ENCODE assay signal across 13 cellular contexts in the genomic region with DNA sequence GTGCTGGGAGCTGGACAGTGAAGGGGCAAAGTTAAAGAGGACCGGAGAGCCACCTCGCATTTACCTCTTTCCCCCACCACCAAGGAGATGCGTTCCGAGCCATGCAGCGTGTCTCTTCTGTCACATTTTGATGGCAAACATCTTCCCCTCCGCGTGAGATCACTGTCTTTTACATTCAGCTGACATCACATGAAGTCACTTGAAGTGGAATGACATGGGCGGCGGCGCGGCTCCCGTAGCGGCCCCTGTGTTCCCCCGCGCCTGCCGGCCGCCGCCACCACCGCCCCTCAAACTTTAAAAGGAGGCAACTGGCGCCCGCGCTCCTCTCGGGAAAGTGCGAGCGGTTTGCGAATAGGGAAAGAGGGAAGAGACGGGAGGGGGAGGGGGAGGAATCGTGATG. TPM values are rescaled to one million over a fixed set of nuclear protein-coding genes. Genes with fewer than 3 reads are reported as not detected.
A peak's percentile ranks its signal among the peaks of the same experiment; 100 is the strongest.
DNase-seq lines count a peak whose midpoint lies in the region; ATAC-seq, FAIRE-seq and TF ChIP-seq lines count a peak whose summit lies in the region.
"Had no signal": no experiment of that assay in that cellular context is flagged by ENCODE, and none has a peak within 500 bp of the region (broad histone marks: within the 10 kb centered on the region; RNA-seq: fewer than 3 reads in every experiment).

FEZF2 (minus strand) TSS at position 336 of the 400 bp plus-strand sequence. CDS start 682 bp downstream, outside the sequence.

- dilution Hi-C loops in keratinocyte (cut with MboI; ENCODE audit: extremely low pct_ligation_motif_present, low sequenced_read_pairs) = no loop called here

- no peaks in the 10 kb centered on the region for H3K9me3 ChIP-seq in keratinocyte (ENCODE audit: control insufficient read depth, low read depth, low read length)
- H3K9me3 ChIP-seq in tibial artery = no peaks in the 10 kb centered on the region

- H3K4me3 ChIP-seq in keratinocyte (ENCODE audit: control insufficient read depth in 2 of 3, extremely low read depth in 1 of 3, insufficient read depth in 2 of 3, low read depth in 1 of 3, low read length in 3 of 3) (peak within 1 kb of the TSS in 2 of 3 experiments; percentile 46 to 60), tibial artery (peak within 1 kb of the TSS; percentile 18 to 43)

- peak within 1 kb of the TSS; percentile 25 to 56 for H3K4me3 Mint-ChIP-seq in activated T-cell treated with anti-CD3 and anti-CD28 coated beads, Interleukin-2, amount 50 U/mL, for 72 hours

- H3K4me1 Mint-ChIP-seq in activated T-cell treated with anti-CD3 and anti-CD28 coated beads, Interleukin-2, amount 50 U/mL, for 72 hours (ENCODE audit: low read depth) = peaks cover 9% of the 10 kb centered on the region

- intact Hi-C loops in tibial artery (cut with DNase I; ENCODE audit: low total_unique reads) = no loop called here

- H3K4me2 ChIP-seq in keratinocyte (ENCODE audit: control insufficient read depth, extremely low read depth, insufficient read depth, low read depth, low read length) = peak within 1 kb of the TSS; percentile 54

- H3K79me2 ChIP-seq in keratinocyte (ENCODE audit: control insufficient read depth, insufficient read depth, low read length) = no peaks in the 10 kb centered on the region

- no peak within 1 kb of the TSS for H3K9ac ChIP-seq in keratinocyte (ENCODE audit: control insufficient read depth, extremely low read depth, insufficient read depth, low read length)

- peaks cover 7% of the 10 kb centered on the region for H4K20me1 ChIP-seq in keratinocyte (ENCODE audit: control insufficient read depth, extremely low read depth, insufficient read depth, low read length)

- H3K4me1 ChIP-seq in keratinocyte (ENCODE audit: control insufficient read depth, extremely low read depth, insufficient read depth, low read length) (no peaks in the 10 kb centered on the region), tibial artery (peaks cover 0 to 76% (median 47%) of the 10 kb centered on the region in 4 donors)

- H3K36me3 ChIP-seq in keratinocyte (ENCODE audit: control insufficient read depth in 2 of 2, extremely low read depth in 1 of 2, insufficient read depth in 2 of 2, low read length in 2 of 2) = no peaks in the 10 kb centered on the region
- H3K36me3 ChIP-seq in tibial artery = no peaks in the 10 kb centered on the region

- H3K27ac ChIP-seq in keratinocyte (ENCODE audit: control insufficient read depth, insufficient read depth, low read length) (no peak within 1 kb of the TSS), tibial artery (no peak within 1 kb of the TSS)

- H3K9me1 ChIP-seq in keratinocyte (ENCODE audit: control insufficient read depth, extremely low read depth, insufficient read depth, low read length) = no peaks in the 10 kb centered on the region

- H3K27me3 ChIP-seq in keratinocyte (ENCODE audit: control insufficient read depth, extremely low read depth, insufficient read depth, low read length) (peaks cover 98% of the 10 kb centered on the region), tibial artery (peaks cover 8 to 100% of the 10 kb centered on the region in 2 donors)

- no peaks in the 10 kb centered on the region for H3K9me3 Mint-ChIP-seq in activated T-cell treated with anti-CD3 and anti-CD28 coated beads, Interleukin-2, amount 50 U/mL, for 72 hours
- H3K9me3 Mint-ChIP-seq: nephron progenitor cell had no signal

- DNase-seq in activated T-cell treated with anti-CD3 and anti-CD28 coated beads, Interleukin-2, amount 50 U/mL, for 72 hours = no peak
- no peak for DNase-seq in activated T-cell treated with anti-CD3 and anti-CD28 coated beads for 4 hours
- peak; percentile 29 for DNase-seq in astrocyte of the hippocampus (ENCODE audit: low read depth, low spot score)
- no peak for DNase-seq in keratinocyte (ENCODE audit: low read depth, low spot score)
- DNase-seq in tibial artery = no peak
- DNase-seq in NOMO-1 treated with dmso at 0.1 percent for 144 hours (lab: John Stamatoyannopoulos, UW; ENCODE audit: unreplicated experiment) = no peak
- DNase-seq in NCI-H187 (lab: John Stamatoyannopoulos, UW) = no peak
- DNase-seq: CD4-positive, alpha-beta memory T cell; NCI-H1092 treated with DMSO at 0.1 percent for 48 hours; nephron progenitor cell; SHP77 treated with DMSO at 0.1 percent for 48 hours had no signal

- H2AFZ ChIP-seq in keratinocyte (ENCODE audit: control insufficient read depth, low read length) = no peak within 1 kb of the TSS

- peak within 1 kb of the TSS; percentile 15 for H3K27ac Mint-ChIP-seq in activated T-cell treated with anti-CD3 and anti-CD28 coated beads, Interleukin-2, amount 50 U/mL, for 72 hours
- H3K27ac Mint-ChIP-seq: CD4-positive, alpha-beta memory T cell; nephron progenitor cell had no signal

- no peak for ATAC-seq in activated T-cell treated with anti-CD3 and anti-CD28 coated beads, Interleukin-2, amount 50 U/mL, for 72 hours (replicated peaks in 1 of 2)
- ATAC-seq in GM18867 (IDR thresholded peaks at IDR 0.05; ENCODE audit: unreplicated experiment) = no peak

- TF ChIP-seq CTCF in keratinocyte (optimal IDR thresholded peaks at IDR 0.05 in 1 of 3, IDR thresholded peaks at IDR 0.05 in 1 of 3, conservative IDR thresholded peaks at IDR 0.05 in 1 of 3; ENCODE audit: extremely low read depth in 1 of 3, insufficient read depth in 2 of 3, low read length in 3 of 3) (no peak), tibial artery (IDR thresholded peaks at IDR 0.05) (no peak)

- no peak for FAIRE-seq in keratinocyte (lab: Jason Lieb, UNC)

- peaks cover 76% of the 10 kb centered on the region for H3K27me3 Mint-ChIP-seq in activated T-cell treated with anti-CD3 and anti-CD28 coated beads, Interleukin-2, amount 50 U/mL, for 72 hours (ENCODE audit: low read depth)

- H3K36me3 Mint-ChIP-seq in activated T-cell treated with anti-CD3 and anti-CD28 coated beads, Interleukin-2, amount 50 U/mL, for 72 hours (ENCODE audit: insufficient read depth in 2 of 2) = peaks cover 0 to 2% of the 10 kb centered on the region in 2 donors
- H3K36me3 Mint-ChIP-seq: CD4-positive, alpha-beta memory T cell had no signal

RNA-seq across cellular contexts. Expression of gene FEZF2, which starts in this region (rescaled TPM):
- not detected for total RNA-seq in activated T-cell treated with anti-CD3 and anti-CD28 coated beads, Interleukin-2, amount 50 U/mL, for 72 hours
- polyA plus RNA-seq in keratinocyte = not detected in 3 replicates
- polyA plus RNA-seq in keratinocyte (2011; ENCODE audit: low read depth) = not detected
- not detected in 2 replicates for polyA plus RNA-seq in keratinocyte (2011; cell fraction: cytosol; rRNA removed)
- polyA plus RNA-seq in keratinocyte (2011; cell fraction: nucleus; rRNA removed) = not detected in 2 replicates
- polyA plus RNA-seq in keratinocyte (2012; ENCODE audit: low replicate concordance) = not detected in 2 replicates
- not detected in 3 replicates for polyA minus RNA-seq in keratinocyte
- not detected for polyA minus RNA-seq in keratinocyte (2011; cell fraction: cytosol; rRNA and poly(A)+ RNA removed)
- polyA minus RNA-seq in keratinocyte (2011; cell fraction: nucleus; rRNA and poly(A)+ RNA removed) = not detected in 2 replicates
- total RNA-seq: CD4-positive, alpha-beta memory T cell; glomerular endothelial cell had no signal
- polyA plus RNA-seq: CD4-positive, alpha-beta memory T cell had no signal
